In the genomic region with DNA sequence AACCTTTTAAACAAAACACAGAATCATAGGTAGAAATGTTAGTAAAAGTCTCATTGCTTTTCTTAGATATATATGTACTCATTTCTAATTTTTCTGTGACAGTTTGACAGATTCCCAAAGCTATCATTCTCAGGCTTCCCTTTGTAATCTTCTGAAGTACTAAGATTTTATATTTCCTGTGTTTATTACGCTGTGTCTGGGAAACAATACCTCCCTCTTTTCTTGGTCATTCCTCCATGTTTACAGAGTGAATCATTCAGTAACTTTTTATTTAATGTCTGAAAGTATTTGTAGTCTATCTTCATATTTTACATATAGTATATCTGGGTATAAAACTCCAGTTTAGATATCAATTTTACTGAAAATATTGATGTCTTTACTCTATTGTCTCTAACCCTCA, we compare ENCODE assay signal across 24 cellular contexts.
"Had no signal": no experiment of that assay in that cellular context is flagged by ENCODE, and none has a peak within 500 bp of the region (broad histone marks: within the 10 kb centered on the region; RNA-seq: fewer than 3 reads in every experiment).

No MANE protein-coding gene starts in this region.

- H3K36me3 ChIP-seq: neural progenitor cell, ovary, right lobe of liver, sigmoid colon, stomach, thoracic aorta, thyroid gland, transverse colon, upper lobe of right lung, uterus had no signal

- H3K4me3 ChIP-seq: neural progenitor cell, ovary, psoas muscle, right lobe of liver, sigmoid colon, stomach, thoracic aorta, thyroid gland, transverse colon, upper lobe of right lung, uterus had no signal

- H3K4me1 ChIP-seq: neural progenitor cell, parathyroid adenoma, psoas muscle, right lobe of liver, sigmoid colon, stomach, thyroid gland, transverse colon, upper lobe of right lung, uterus had no signal

- H3K9me3 ChIP-seq: ovary, right lobe of liver, sigmoid colon, stomach, thoracic aorta, thyroid gland, transverse colon, upper lobe of right lung, uterus had no signal

- H3K27me3 ChIP-seq: neural progenitor cell, ovary, right lobe of liver, sigmoid colon, stomach, thyroid gland, transverse colon, upper lobe of right lung, uterus had no signal

- H3K27ac ChIP-seq: neural progenitor cell, ovary, parathyroid adenoma, psoas muscle, right lobe of liver, sigmoid colon, stomach, thoracic aorta, thyroid gland, transverse colon, upper lobe of right lung, uterus had no signal

- DNase-seq: natural killer cell; occipital lobe; ovary; posterior cingulate gyrus; psoas muscle; right cardiac atrium; right lobe of liver; sigmoid colon; small intestine; stimulated activated CD4-positive, alpha-beta T cell treated with anti-CD3 and anti-CD28 coated beads, Interleukin-15, amount 100 ng/mL, for 24 hours; stimulated activated CD4-positive, alpha-beta T cell treated with anti-CD3 and anti-CD28 coated beads, Interleukin-2, amount 100 ng/mL, for 24 hours; stimulated activated CD4-positive, alpha-beta T cell treated with anti-CD3 and anti-CD28 coated beads, Interleukin-2, amount 100 ng/mL, for 48 hours; stimulated activated CD4-positive, alpha-beta T cell treated with anti-CD3 and anti-CD28 coated beads, Interleukin-4, amount 100 ng/mL, for 24 hours; stimulated activated naive B cell treated with anti-CD40 and anti-IgM and Interleukin-4, amounts not matched to agents 10 μg/mL and 1 μg/mL and 100 μg/mL, for 72 hours; stimulated activated naive CD4-positive, alpha-beta T cell treated with Interleukin-2 at 50 U/mL for 16 hours; stomach; thyroid gland; transverse colon; upper lobe of right lung; uterus had no signal

- ATAC-seq: natural killer cell; psoas muscle; right cardiac atrium; right lobe of liver; stimulated activated effector memory CD8-positive, alpha-beta T cell treated with anti-CD3 and anti-CD28 coated beads, Interleukin-12 subunit alpha, Interleukin-12 subunit beta, amount 100 ng/mL, for 72 hours; stimulated activated naive B cell treated with anti-CD40 and anti-IgM and Interleukin-4, amounts not matched to agents 10 μg/mL and 1 μg/mL and 100 μg/mL, for 72 hours; upper lobe of right lung had no signal
